Comparison of ENCODE assay signal across 8 cellular contexts in the genomic region with DNA sequence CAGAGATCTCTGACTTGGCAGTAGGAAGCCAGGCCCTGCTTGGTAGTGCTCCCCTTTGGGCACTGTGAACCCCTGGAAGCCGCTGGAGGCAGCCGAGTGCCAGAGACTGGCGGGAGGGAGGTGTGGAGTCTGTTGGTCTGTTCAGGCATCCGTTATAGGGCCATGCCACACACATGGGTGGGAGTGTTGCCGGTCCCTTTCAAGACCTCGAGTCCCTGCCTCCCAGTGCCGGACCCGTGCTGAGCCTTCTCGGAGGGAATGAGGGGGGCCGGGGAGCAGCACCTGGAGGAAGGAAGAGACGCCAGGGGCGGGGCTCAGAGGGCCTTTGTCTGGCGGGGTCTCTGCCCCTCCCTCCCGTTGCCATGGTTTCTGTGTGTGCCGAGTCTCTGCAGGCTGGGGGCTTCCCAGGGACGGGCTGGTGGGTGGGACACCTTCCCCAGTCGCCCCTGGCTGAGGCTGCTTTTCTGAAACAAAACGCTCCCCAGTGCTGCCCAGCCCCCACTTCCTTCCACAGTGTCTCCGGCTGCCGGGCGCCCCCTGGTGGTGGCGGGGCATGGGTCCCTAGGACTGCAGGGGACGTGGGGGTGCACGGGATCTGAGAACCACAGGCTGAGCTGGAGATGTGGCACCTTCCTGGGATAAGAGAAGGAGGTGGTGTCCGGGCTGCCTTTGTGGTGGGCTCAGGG. TPM values are rescaled to one million over a fixed set of nuclear protein-coding genes. Genes with fewer than 3 reads are reported as not detected.
DNase-seq lines count a peak whose midpoint lies in the region; ATAC-seq and TF ChIP-seq lines count a peak whose summit lies in the region.

No MANE protein-coding gene starts in this region.

- peak overlapping the region; percentile 40 to 91 for H3K27ac ChIP-seq in coronary artery
- H3K27ac ChIP-seq in liver (ENCODE audit: low read depth in 1 of 2, low read length in 2 of 2), result peak overlapping the region; percentile 72 to 77

- H3K36me3 ChIP-seq in liver (ENCODE audit: control insufficient read depth in 4 of 4, insufficient read depth in 3 of 4, low read depth in 1 of 4, low read length in 3 of 4), result no peaks in the 10 kb centered on the region

- TF ChIP-seq CTCF in coronary artery (IDR thresholded peaks at IDR 0.05) (peak; percentile 98), liver (IDR thresholded peaks at IDR 0.05; ENCODE audit: low read depth, low read length, missing input control) (peak; percentile 93)

- H3K27me3 ChIP-seq in liver (ENCODE audit: control insufficient read depth in 4 of 4, insufficient read depth in 4 of 4, low read length in 3 of 4), result no peaks in the 10 kb centered on the region

- no peaks in the 10 kb centered on the region for H3K27me3 Mint-ChIP-seq in activated CD4-positive, alpha-beta T cell treated with anti-CD3 and anti-CD28 coated beads, Interleukin-2, amount 10 ng/mL, durations not matched to agents 7 days and 5 days

- no peaks in the 10 kb centered on the region for H3K9me3 Mint-ChIP-seq in activated CD4-positive, alpha-beta T cell treated with anti-CD3 and anti-CD28 coated beads, Interleukin-2, amount 10 ng/mL, durations not matched to agents 7 days and 5 days

- CTCF ChIA-PET in activated CD4-positive, alpha-beta T cell treated with anti-CD3 and anti-CD28 coated beads, Interleukin-2, amount 10 ng/mL, durations not matched to agents 7 days and 5 days (lab: Charles Lee), result interaction anchor here (0.7 to 13.3 kb wide), 25 partner anchors 8 to 123 kb away, joined by 3 to 212 read pairs (median 6); a partner anchor contains a TSS

- H3K4me1 ChIP-seq in liver (ENCODE audit: control insufficient read depth in 4 of 4, insufficient read depth in 4 of 4, low read length in 3 of 4), result peaks cover 9 to 85% (median 69%) of the 10 kb centered on the region in 4 donors

- H3K4me3 Mint-ChIP-seq in activated CD4-positive, alpha-beta T cell treated with anti-CD3 and anti-CD28 coated beads, Interleukin-2, amount 10 ng/mL, durations not matched to agents 7 days and 5 days, result peak overlapping the region; percentile 75

- POLR2A ChIA-PET in activated CD4-positive, alpha-beta T cell treated with anti-CD3 and anti-CD28 coated beads, Interleukin-2, amount 10 ng/mL, durations not matched to agents 7 days and 5 days (lab: Charles Lee), result interaction anchor here (1.1 to 1.4 kb wide), 2 partner anchors 10 kb away, joined by 3 to 8 read pairs; a partner anchor contains a TSS

- H3K4me3 ChIP-seq in coronary artery (peak overlapping the region; percentile 72), liver (ENCODE audit: low read depth in 1 of 3, low read length in 3 of 3) (no peak overlapping the region)

- peaks cover 74% of the 10 kb centered on the region for H3K4me1 Mint-ChIP-seq in activated CD4-positive, alpha-beta T cell treated with anti-CD3 and anti-CD28 coated beads, Interleukin-2, amount 10 ng/mL, durations not matched to agents 7 days and 5 days

- DNase-seq in SIG-M5 treated with dmso at 0.1 percent for 504 hours (lab: John Stamatoyannopoulos, UW; ENCODE audit: unreplicated experiment) (peak; percentile 71), SIG-M5 (lab: John Stamatoyannopoulos, UW) (no peak), NCI-H345 treated with DMSO at 0.1 percent for 48 hours (lab: John Stamatoyannopoulos, UW; ENCODE audit: unreplicated experiment) (peak; percentile 46), coronary artery (ENCODE audit: low spot score) (peak; percentile 89)
- peak; percentile 95 for DNase-seq in activated CD4-positive, alpha-beta T cell treated with anti-CD3 and anti-CD28 coated beads, Interleukin-2, amount 10 ng/mL, durations not matched to agents 7 days and 5 days
- peak; percentile 99 for DNase-seq in stimulated activated CD4-positive, alpha-beta T cell treated with anti-CD3 and anti-CD28 coated beads, Interleukin-2, amount 100 ng/mL, for 48 hours

- peaks cover 24% of the 10 kb centered on the region for H3K36me3 Mint-ChIP-seq in activated CD4-positive, alpha-beta T cell treated with anti-CD3 and anti-CD28 coated beads, Interleukin-2, amount 10 ng/mL, durations not matched to agents 7 days and 5 days (ENCODE audit: low read depth)

- ATAC-seq in HG03039 (IDR thresholded peaks at IDR 0.05; ENCODE audit: unreplicated experiment), result peak; percentile 40

- TF ChIP-seq RAD21 in liver (IDR thresholded peaks at IDR 0.05), result peak; percentile 80 to 88

- peak overlapping the region; percentile 93 for H3K27ac Mint-ChIP-seq in activated CD4-positive, alpha-beta T cell treated with anti-CD3 and anti-CD28 coated beads, Interleukin-2, amount 10 ng/mL, durations not matched to agents 7 days and 5 days

- H3K9me3 ChIP-seq in liver (ENCODE audit: control insufficient read depth in 4 of 4, low read length in 3 of 4), result no peaks in the 10 kb centered on the region

- peak overlapping the region; percentile 20 to 61 for H3K9ac ChIP-seq in liver (ENCODE audit: low read depth in 1 of 2, low read length in 2 of 2)

- WGBS in liver, result 14% methylated on average over 25 of the region's 25 CpGs

TF ChIP-seq in liver, 16 proteins besides CTCF, POLR2A, EP300 and RAD21 (continues in another document):
- TF ChIP-seq JUND (IDR thresholded peaks at IDR 0.05) (no peak), HNF4A (conservative IDR thresholded peaks at IDR 0.05) (no peak), HNF4G (IDR thresholded peaks at IDR 0.05) (no peak), GABPA (IDR thresholded peaks at IDR 0.05 in 1 of 2, conservative IDR thresholded peaks at IDR 0.05 in 1 of 2) (no peak), SP1 (IDR thresholded peaks at IDR 0.05) (no peak), NR2F2 (IDR thresholded peaks at IDR 0.05) (no peak), FOXA2 (IDR thresholded peaks at IDR 0.05) (no peak), EGR1 (IDR thresholded peaks at IDR 0.05; ENCODE audit: low read depth in 2 of 2) (no peak), YY1 (IDR thresholded peaks at IDR 0.05) (no peak), FOXA1 (IDR thresholded peaks at IDR 0.05) (no peak), TAF1 (conservative IDR thresholded peaks at IDR 0.05) (no peak)
- TF ChIP-seq, protein P1, sequence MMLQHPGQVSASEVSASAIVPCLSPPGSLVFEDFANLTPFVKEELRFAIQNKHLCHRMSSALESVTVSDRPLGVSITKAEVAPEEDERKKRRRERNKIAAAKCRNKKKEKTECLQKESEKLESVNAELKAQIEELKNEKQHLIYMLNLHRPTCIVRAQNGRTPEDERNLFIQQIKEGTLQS (IDR thresholded peaks at IDR 0.05), result no peak
- TF ChIP-seq, protein P2, sequence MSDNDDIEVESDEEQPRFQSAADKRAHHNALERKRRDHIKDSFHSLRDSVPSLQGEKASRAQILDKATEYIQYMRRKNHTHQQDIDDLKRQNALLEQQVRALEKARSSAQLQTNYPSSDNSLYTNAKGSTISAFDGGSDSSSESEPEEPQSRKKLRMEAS (IDR thresholded peaks at IDR 0.05), result no peak
- TF ChIP-seq, protein P3, sequence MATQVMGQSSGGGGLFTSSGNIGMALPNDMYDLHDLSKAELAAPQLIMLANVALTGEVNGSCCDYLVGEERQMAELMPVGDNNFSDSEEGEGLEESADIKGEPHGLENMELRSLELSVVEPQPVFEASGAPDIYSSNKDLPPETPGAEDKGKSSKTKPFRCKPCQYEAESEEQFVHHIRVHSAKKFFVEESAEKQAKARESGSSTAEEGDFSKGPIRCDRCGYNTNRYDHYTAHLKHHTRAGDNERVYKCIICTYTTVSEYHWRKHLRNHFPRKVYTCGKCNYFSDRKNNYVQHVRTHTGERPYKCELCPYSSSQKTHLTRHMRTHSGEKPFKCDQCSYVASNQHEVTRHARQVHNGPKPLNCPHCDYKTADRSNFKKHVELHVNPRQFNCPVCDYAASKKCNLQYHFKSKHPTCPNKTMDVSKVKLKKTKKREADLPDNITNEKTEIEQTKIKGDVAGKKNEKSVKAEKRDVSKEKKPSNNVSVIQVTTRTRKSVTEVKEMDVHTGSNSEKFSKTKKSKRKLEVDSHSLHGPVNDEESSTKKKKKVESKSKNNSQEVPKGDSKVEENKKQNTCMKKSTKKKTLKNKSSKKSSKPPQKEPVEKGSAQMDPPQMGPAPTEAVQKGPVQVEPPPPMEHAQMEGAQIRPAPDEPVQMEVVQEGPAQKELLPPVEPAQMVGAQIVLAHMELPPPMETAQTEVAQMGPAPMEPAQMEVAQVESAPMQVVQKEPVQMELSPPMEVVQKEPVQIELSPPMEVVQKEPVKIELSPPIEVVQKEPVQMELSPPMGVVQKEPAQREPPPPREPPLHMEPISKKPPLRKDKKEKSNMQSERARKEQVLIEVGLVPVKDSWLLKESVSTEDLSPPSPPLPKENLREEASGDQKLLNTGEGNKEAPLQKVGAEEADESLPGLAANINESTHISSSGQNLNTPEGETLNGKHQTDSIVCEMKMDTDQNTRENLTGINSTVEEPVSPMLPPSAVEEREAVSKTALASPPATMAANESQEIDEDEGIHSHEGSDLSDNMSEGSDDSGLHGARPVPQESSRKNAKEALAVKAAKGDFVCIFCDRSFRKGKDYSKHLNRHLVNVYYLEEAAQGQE (IDR thresholded peaks at IDR 0.05), result no peak

RNA-seq across cellular contexts. Expression of a gene that starts 10.0 kb away (rescaled TPM):
- total RNA-seq in activated CD4-positive, alpha-beta T cell treated with anti-CD3 and anti-CD28 coated beads, Interleukin-2, amount 10 ng/mL, durations not matched to agents 7 days and 5 days, result 100 to 1,000 TPM; 489 to 524 TPM
- total RNA-seq in liver, result 10 to 100 TPM; 58.3 to 65.0 TPM
- polyA plus RNA-seq in liver, result 10 to 100 TPM; 59.5 to 86.3 TPM

RNA-seq across cellular contexts. Expression of a gene that starts 23.0 kb away (rescaled TPM):
- under 1 TPM; 0.37 to 0.60 TPM for total RNA-seq in activated CD4-positive, alpha-beta T cell treated with anti-CD3 and anti-CD28 coated beads, Interleukin-2, amount 10 ng/mL, durations not matched to agents 7 days and 5 days
- 1 to 10 TPM in 1 of 2 donors, under 1 TPM in 1; 0.56 to 1.5 TPM for total RNA-seq in liver
- 1 to 10 TPM in 1 of 2 donors, under 1 TPM in 1; 0.40 to 1.3 TPM for polyA plus RNA-seq in liver

RNA-seq across cellular contexts. Expression of a gene that starts 32.9 kb away (rescaled TPM):
- total RNA-seq in activated CD4-positive, alpha-beta T cell treated with anti-CD3 and anti-CD28 coated beads, Interleukin-2, amount 10 ng/mL, durations not matched to agents 7 days and 5 days, result not detected
- total RNA-seq in liver, result under 1 TPM in 1 of 2 donors, not detected in 1; 0.08 TPM
- under 1 TPM in 1 of 2 donors, not detected in 1; 0.03 TPM for polyA plus RNA-seq in liver

RNA-seq across cellular contexts. Expression of a gene that starts 40.9 kb away (rescaled TPM):
- total RNA-seq in activated CD4-positive, alpha-beta T cell treated with anti-CD3 and anti-CD28 coated beads, Interleukin-2, amount 10 ng/mL, durations not matched to agents 7 days and 5 days, result not detected
- total RNA-seq in liver, result 100 to 1,000 TPM in 1 of 2 donors, 10 to 100 TPM in 1; 98.1 to 166 TPM
- polyA plus RNA-seq in liver, result 100 to 1,000 TPM; 114 to 180 TPM

RNA-seq across cellular contexts. Expression of a gene that starts 46.3 kb away (rescaled TPM):
- 10 to 100 TPM; 59.4 to 66.0 TPM for total RNA-seq in activated CD4-positive, alpha-beta T cell treated with anti-CD3 and anti-CD28 coated beads, Interleukin-2, amount 10 ng/mL, durations not matched to agents 7 days and 5 days
- total RNA-seq in liver, result 10 to 100 TPM; 55.7 to 66.1 TPM
- 10 to 100 TPM; 60.3 to 91.2 TPM for polyA plus RNA-seq in liver

Comparison
In these comparisons a context has a peak if more than half of its experiments do, and no peak if none do; other contexts are left out.
1. RNA of a gene that starts 10.0 kb away (total RNA-seq): 489 to 524 TPM in activated CD4-positive, alpha-beta T cell treated with anti-CD3 and anti-CD28 coated beads, Interleukin-2, amount 10 ng/mL, durations not matched to agents 7 days and 5 days; 58.3 to 65.0 TPM in liver; every median in the first group is over 4 times any median in the second.